In genomic region chr4:182434720-182435119, GRCh38 we compare ENCODE assay signal across 1 cellular context.
TF ChIP-seq lines count a peak whose summit lies in the region.

No MANE protein-coding gene starts in this region.

TF ChIP-seq in WTC11, 78 proteins besides CTCF, POLR2A, EP300 and RAD21 (continued from another document):
- TF ChIP-seq ZNF532 (CRISPR knock-in tag; IDR thresholded peaks at IDR 0.05; ENCODE audit: borderline replicate concordance) (no peak), JAZF1 (CRISPR knock-in tag; IDR thresholded peaks at IDR 0.05) (no peak), USF2 (CRISPR knock-in tag; IDR thresholded peaks at IDR 0.05) (no peak), TEAD1 (CRISPR knock-in tag; IDR thresholded peaks at IDR 0.05) (no peak), CDX4 (CRISPR knock-in tag; IDR thresholded peaks at IDR 0.05; ENCODE audit: borderline replicate concordance) (no peak), ZNF138 (CRISPR knock-in tag; conservative IDR thresholded peaks at IDR 0.05) (no peak), SP1 (CRISPR knock-in tag; conservative IDR thresholded peaks at IDR 0.05) (no peak), ZNF396 (CRISPR knock-in tag; IDR thresholded peaks at IDR 0.05; ENCODE audit: borderline replicate concordance) (no peak), TCF7 (CRISPR knock-in tag; IDR thresholded peaks at IDR 0.05; ENCODE audit: low read depth) (no peak), IRF2 (CRISPR knock-in tag; IDR thresholded peaks at IDR 0.05; ENCODE audit: borderline replicate concordance, low read depth) (no peak), E2F4 (CRISPR knock-in tag; IDR thresholded peaks at IDR 0.05; ENCODE audit: borderline replicate concordance, low read depth) (no peak), ARID4B (CRISPR knock-in tag; IDR thresholded peaks at IDR 0.05; ENCODE audit: borderline replicate concordance) (no peak), ZNF317 (CRISPR knock-in tag; IDR thresholded peaks at IDR 0.05; ENCODE audit: borderline replicate concordance, low read depth) (no peak)
